Comparison of ENCODE assay signal across 9 cellular contexts in the genomic region with DNA sequence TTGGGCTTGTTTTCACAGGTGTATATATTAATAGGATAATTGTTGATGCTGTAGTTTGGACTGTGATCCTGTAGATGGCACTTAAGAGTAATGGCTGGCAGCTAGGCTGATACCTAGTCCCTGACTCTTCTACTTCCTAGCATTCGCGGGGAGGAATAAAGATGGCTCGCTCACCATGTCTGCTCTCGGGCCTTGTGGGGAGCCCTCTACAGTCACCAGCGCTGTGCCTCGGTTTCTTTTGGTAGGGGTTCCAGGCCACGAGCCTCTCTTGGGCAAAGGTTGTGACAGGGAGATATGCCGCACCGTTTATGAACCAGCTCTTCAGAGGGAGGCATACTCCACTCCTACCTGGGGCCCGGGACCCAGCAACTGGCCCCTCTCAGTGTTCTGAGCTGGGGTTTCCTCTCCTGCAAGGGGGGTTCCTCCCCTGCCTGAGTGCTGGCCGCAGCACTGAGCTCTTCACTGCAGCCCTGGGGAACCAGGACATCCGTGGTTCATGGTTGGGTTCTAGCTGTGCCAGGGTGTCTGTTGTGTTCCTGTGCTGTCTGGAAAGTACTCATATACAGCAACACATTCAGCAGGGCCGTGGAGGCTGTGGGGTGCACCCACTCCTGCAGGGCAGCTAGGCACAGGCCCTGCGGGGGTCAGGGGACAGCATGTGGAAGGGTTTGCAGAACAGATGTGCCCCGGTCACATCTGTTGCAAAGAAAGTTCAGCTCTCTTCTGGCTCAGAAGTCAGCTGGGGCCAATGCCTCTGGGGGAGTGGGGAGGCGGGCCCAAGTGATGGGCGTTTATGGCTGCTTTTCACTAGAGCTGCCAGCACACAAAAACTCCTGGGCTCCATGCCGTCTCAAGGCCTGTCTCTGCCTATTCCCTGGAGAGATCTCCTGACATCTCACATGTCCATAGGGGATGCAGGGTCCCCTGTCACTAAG.
DNase-seq lines count a peak whose midpoint lies in the region; ATAC-seq and TF ChIP-seq lines count a peak whose summit lies in the region.
"Had no signal": no experiment of that assay in that cellular context is flagged by ENCODE, and none has a peak within 500 bp of the region (broad histone marks: within the 10 kb centered on the region; RNA-seq: fewer than 3 reads in every experiment).

No MANE protein-coding gene starts in this region.

- no peak overlapping the region for H3K27ac Mint-ChIP-seq in immature natural killer cell
- H3K27ac Mint-ChIP-seq in activated CD4-positive, alpha-beta T cell treated with anti-CD3 and anti-CD28 coated beads, Interleukin-2, amount 10 ng/mL, durations not matched to agents 7 days and 5 days: no peak overlapping the region
- H3K27ac Mint-ChIP-seq: T-helper 1 cell treated with Interleukin-12 subunit alpha and Interleukin-12 subunit beta and Interleukin-4 antibody, amounts not matched to agents 30 μg/mL and 1 μg/mL, for 36 hours had no signal

- peak; percentile 77 for ATAC-seq in GM18498 (IDR thresholded peaks at IDR 0.05; ENCODE audit: unreplicated experiment)
- ATAC-seq in HG02610 (IDR thresholded peaks at IDR 0.05; ENCODE audit: unreplicated experiment): peak; percentile 65

- DNase-seq in kidney tubule cell (ENCODE audit: low spot score) (peak; percentile 34), immature natural killer cell (no peak), DMS79 (lab: John Stamatoyannopoulos, UW) (no peak), foreskin melanocyte (no peak)
- no peak for DNase-seq in activated CD4-positive, alpha-beta T cell treated with anti-CD3 and anti-CD28 coated beads, Interleukin-2, amount 10 ng/mL, durations not matched to agents 7 days and 5 days

- H3F3A ChIP-seq in OCI-LY1 (ENCODE audit: insufficient read depth, low read length): no peaks in the 10 kb centered on the region

- no peaks in the 10 kb centered on the region for H3K36me3 ChIP-seq in OCI-LY1 (ENCODE audit: insufficient read depth, low read length)

- H2AFZ ChIP-seq in OCI-LY1 (ENCODE audit: low read length): peak overlapping the region; percentile 50; the same call in 1 of the 2 replicates

- no peaks in the 10 kb centered on the region for H3K9me3 ChIP-seq in OCI-LY1 (ENCODE audit: low read length)

- H3K36me3 Mint-ChIP-seq in immature natural killer cell: no peaks in the 10 kb centered on the region
- H3K36me3 Mint-ChIP-seq in activated CD4-positive, alpha-beta T cell treated with anti-CD3 and anti-CD28 coated beads, Interleukin-2, amount 10 ng/mL, durations not matched to agents 7 days and 5 days (ENCODE audit: low read depth): no peaks in the 10 kb centered on the region

- H3K9ac ChIP-seq in OCI-LY1 (ENCODE audit: low read length): no peak overlapping the region

- no peaks in the 10 kb centered on the region for H4K20me1 ChIP-seq in OCI-LY1 (ENCODE audit: insufficient read depth, low read length)

- CTCF ChIA-PET in activated CD4-positive, alpha-beta T cell treated with anti-CD3 and anti-CD28 coated beads, Interleukin-2, amount 10 ng/mL, durations not matched to agents 7 days and 5 days (lab: Charles Lee): interaction anchor here (0.6 kb wide), 1 partner anchor 727 kb away, joined by 4 read pairs; no protein-coding TSS in a partner anchor

- no peaks in the 10 kb centered on the region for H3K79me2 ChIP-seq in OCI-LY1 (ENCODE audit: insufficient read depth, low read length)

- peak overlapping the region; percentile 47; the same call in 1 of the 2 replicates for H3K4me2 ChIP-seq in OCI-LY1 (ENCODE audit: low read length)

- no peak overlapping the region for H3K27ac ChIP-seq in OCI-LY1 (ENCODE audit: low read depth, low read length, poor library complexity, severe bottlenecking)

- H3K9me2 ChIP-seq in OCI-LY1 (ENCODE audit: low read depth, low read length): no peaks in the 10 kb centered on the region

- H3K4me3 Mint-ChIP-seq in immature natural killer cell: no peak overlapping the region
- no peak overlapping the region for H3K4me3 Mint-ChIP-seq in activated CD4-positive, alpha-beta T cell treated with anti-CD3 and anti-CD28 coated beads, Interleukin-2, amount 10 ng/mL, durations not matched to agents 7 days and 5 days
- H3K4me3 Mint-ChIP-seq: T-helper 1 cell treated with Interleukin-12 subunit alpha and Interleukin-12 subunit beta and Interleukin-4 antibody, amounts not matched to agents 30 μg/mL and 1 μg/mL, for 36 hours had no signal

- peaks cover 0 to 5% (median 0%) of the 10 kb centered on the region in 6 donors for H3K9me3 Mint-ChIP-seq in immature natural killer cell
- H3K9me3 Mint-ChIP-seq in activated CD4-positive, alpha-beta T cell treated with anti-CD3 and anti-CD28 coated beads, Interleukin-2, amount 10 ng/mL, durations not matched to agents 7 days and 5 days: no peaks in the 10 kb centered on the region
- H3K9me3 Mint-ChIP-seq: T-helper 1 cell treated with Interleukin-12 subunit alpha and Interleukin-12 subunit beta and Interleukin-4 antibody, amounts not matched to agents 30 μg/mL and 1 μg/mL, for 36 hours had no signal

- peaks cover 0 to 4% (median 0%) of the 10 kb centered on the region in 3 donors for H3K27me3 Mint-ChIP-seq in immature natural killer cell (ENCODE audit: low read depth in 3 of 3)
- H3K27me3 Mint-ChIP-seq in activated CD4-positive, alpha-beta T cell treated with anti-CD3 and anti-CD28 coated beads, Interleukin-2, amount 10 ng/mL, durations not matched to agents 7 days and 5 days: no peaks in the 10 kb centered on the region

- no peak overlapping the region for H3K4me3 ChIP-seq in OCI-LY1 (ENCODE audit: low read depth, low read length, poor library complexity, severe bottlenecking)

- H3K4me1 ChIP-seq in OCI-LY1 (ENCODE audit: insufficient read depth, low read length, severe bottlenecking): peaks cover 5% of the 10 kb centered on the region

- POLR2A ChIA-PET in activated CD4-positive, alpha-beta T cell treated with anti-CD3 and anti-CD28 coated beads, Interleukin-2, amount 10 ng/mL, durations not matched to agents 7 days and 5 days (lab: Charles Lee): no interaction called here

- peak; percentile 56 for TF ChIP-seq CTCF in OCI-LY1 (IDR thresholded peaks at IDR 0.05; ENCODE audit: low read length)

- no peaks in the 10 kb centered on the region for H3K27me3 ChIP-seq in OCI-LY1 (ENCODE audit: insufficient read depth, low read length)

- H3K4me1 Mint-ChIP-seq in immature natural killer cell: no peaks in the 10 kb centered on the region
- no peaks in the 10 kb centered on the region for H3K4me1 Mint-ChIP-seq in activated CD4-positive, alpha-beta T cell treated with anti-CD3 and anti-CD28 coated beads, Interleukin-2, amount 10 ng/mL, durations not matched to agents 7 days and 5 days
